In genomic region chr13:113208424-113209335, GRCh38 we compare ENCODE assay signal across 8 cellular contexts. TPM values are rescaled to one million over a fixed set of nuclear protein-coding genes. Genes with fewer than 3 reads are reported as not detected.
DNase-seq lines count a peak whose midpoint lies in the region; ATAC-seq, FAIRE-seq and TF ChIP-seq lines count a peak whose summit lies in the region.

Gene PCID2, minus strand, starts transcription at chr13:113208669. Its CDS starts 35 bp downstream, at chr13:113208634.

- H3K27ac Mint-ChIP-seq in T-helper 17 cell, result peak within 1 kb of the TSS; percentile 92

- peaks cover 42% of the 10 kb centered on the region for H3K4me1 Mint-ChIP-seq in T-helper 17 cell

- peak; percentile 95 for FAIRE-seq in urothelium cell line (lab: Jason Lieb, UNC)

- H3K36me3 Mint-ChIP-seq in T-helper 17 cell (ENCODE audit: low read depth), result peaks cover 2% of the 10 kb centered on the region

- in situ Hi-C loops in GM13977 (cut with MboI; ENCODE audit: low pct_unique_long_range_greater_than_20kb, low sequenced_read_pairs, unreplicated experiment), result no loop called here

- intact Hi-C loops in left ventricle myocardium superior (cut with micrococcal nuclease), result no loop called here

- DNase-seq in GM13977 (ENCODE audit: low spot score), result peak; percentile 95
- peak; percentile 92 for DNase-seq in NCI-H146 (lab: John Stamatoyannopoulos, UW)
- peak; percentile 85 to 94 (median 85) for DNase-seq in T-helper 17 cell
- peak; percentile 32 to 91 (median 77) for DNase-seq in amygdala (lab: John Stamatoyannopoulos, UW)
- DNase-seq in left ventricle myocardium superior, result peak; percentile 94
- DNase-seq in pulmonary artery endothelial cell (ENCODE audit: low read depth, low spot score), result peak; percentile 59
- peak; percentile 95 for DNase-seq in urothelium cell line (ENCODE audit: low spot score)

- no peaks in the 10 kb centered on the region for H3K27me3 Mint-ChIP-seq in T-helper 17 cell

- no peaks in the 10 kb centered on the region for H3K9me3 ChIP-seq in T-helper 17 cell (ENCODE audit: control insufficient read depth, low read length, poor library complexity, severe bottlenecking)

- ATAC-seq in HG02840 (IDR thresholded peaks at IDR 0.05; ENCODE audit: low FRiP score, unreplicated experiment), result peak; percentile 69
- ATAC-seq in T-helper 17 cell, result peak; percentile 70
- peak; percentile 86 for ATAC-seq in left ventricle myocardium superior

- H3K4me3 Mint-ChIP-seq in T-helper 17 cell, result peak within 1 kb of the TSS; percentile 90

- no peak for TF ChIP-seq CTCF in GM13977 (IDR thresholded peaks at IDR 0.05; ENCODE audit: extremely low read depth, insufficient read depth, missing control alignments)

RNA-seq across cellular contexts. Expression of gene PCID2, which starts in this region (rescaled TPM):
- total RNA-seq in T-helper 17 cell, result 10 to 100 TPM; 31.3 to 47.9 TPM
- 61.3 TPM for total RNA-seq in left ventricle myocardium superior
- total RNA-seq in pulmonary artery endothelial cell, result 53.4 and 67.3 TPM in 2 replicates

Comparison
In these comparisons a context has a peak if more than half of its experiments do, and no peak if none do; other contexts are left out.
1. Peak in every context shown above with its lines: DNase-seq and ATAC-seq.